ENCODE assay signal across 13 cellular contexts in the genomic region with DNA sequence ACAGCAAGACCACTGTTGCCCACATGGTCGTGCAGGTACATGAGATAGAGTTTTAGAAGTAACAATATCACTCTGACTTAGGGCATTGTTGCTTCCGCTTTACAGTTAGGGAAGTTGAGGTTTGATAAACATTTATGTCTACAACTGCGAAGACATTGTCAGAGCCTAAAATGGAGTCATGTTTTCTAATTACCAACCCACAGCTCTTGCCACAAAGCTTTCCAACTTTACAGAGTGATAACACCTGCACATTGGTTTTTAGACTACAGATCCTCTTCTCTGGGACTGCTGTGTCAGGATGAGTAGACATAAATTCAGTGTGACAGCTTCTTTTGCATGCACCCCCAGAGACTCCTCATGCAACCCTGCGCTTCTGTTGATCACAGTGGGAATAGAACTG.
DNase-seq lines count a peak whose midpoint lies in the region; ATAC-seq, FAIRE-seq and TF ChIP-seq lines count a peak whose summit lies in the region.
"Had no signal": no experiment of that assay in that cellular context is flagged by ENCODE, and none has a peak within 500 bp of the region (broad histone marks: within the 10 kb centered on the region; RNA-seq: fewer than 3 reads in every experiment).

No MANE protein-coding gene starts in this region.

- H3K4me1 ChIP-seq in left ventricle myocardium inferior, result peaks cover 31% of the 10 kb centered on the region
- H3K4me1 ChIP-seq in K562 (replicated peaks in 1 of 2; ENCODE audit: control insufficient read depth in 2 of 2, insufficient read depth in 2 of 2, low read length in 2 of 2), result peaks cover 3 to 10% of the 10 kb centered on the region in 2 experiments; a peak in 3 of 5 replicates
- no peaks in the 10 kb centered on the region for H3K4me1 ChIP-seq in muscle layer of duodenum (ENCODE audit: control insufficient read depth in 1 of 2, insufficient read depth in 2 of 2, low read length in 2 of 2)
- H3K4me1 ChIP-seq in small intestine (ENCODE audit: control insufficient read depth in 2 of 2, insufficient read depth in 1 of 2, low read depth in 1 of 2, low read length in 1 of 2), result no peaks in the 10 kb centered on the region
- H3K4me1 ChIP-seq: testis had no signal

- H3K9me3 ChIP-seq in left ventricle myocardium inferior (replicated peaks) (peaks cover 26% of the 10 kb centered on the region), K562 (replicated peaks; ENCODE audit: control insufficient read depth, insufficient read depth, low read depth, low read length) (peaks cover 3% of the 10 kb centered on the region; the same call in 1 of the 2 replicates), muscle layer of duodenum (ENCODE audit: control insufficient read depth in 1 of 2, low read length in 2 of 2) (peaks cover 8 to 10% of the 10 kb centered on the region in 2 donors), small intestine (ENCODE audit: control insufficient read depth, low read depth) (no peaks in the 10 kb centered on the region)
- H3K9me3 ChIP-seq: testis had no signal

- DNase-seq in left ventricle myocardium inferior (no peak), left cardiac atrium (no peak), K562 (ENCODE audit: extremely low read depth in 1 of 4, low spot score in 3 of 4) (peak in 2 of 4 experiments; percentile 12 to 24), small intestine (no peak), mesenteric fat pad (ENCODE audit: low spot score) (no peak), G401 (ENCODE audit: low spot score) (no peak)
- DNase-seq in stimulated activated CD4-positive, alpha-beta T cell treated with anti-CD3 and anti-CD28 coated beads, Interleukin-15, amount 100 ng/mL, for 24 hours, result no peak
- DNase-seq: activated CD4-positive, alpha-beta T cell treated with anti-CD3 and anti-CD28 coated beads for 48 hours; natural killer cell; NCI-H2107; testis had no signal

- TF ChIP-seq EP300 in K562 (IDR thresholded peaks at IDR 0.05; ENCODE audit: low read length), result no peak

- H2AFZ ChIP-seq in K562 (ENCODE audit: low read depth, low read length), result 0 out of 2 replicates have a peak overlapping the region, but pooled peaks have one; percentile 9

- POLR2A ChIA-PET in K562 (lab: Yijun Ruan, JAX), result interaction anchor here (0.5 to 0.7 kb wide), 2 partner anchors 29 to 72 kb away, joined by 3 read pairs; no protein-coding TSS in a partner anchor

- in situ Hi-C loops in K562 (cut with MboI), result no loop called here
- in situ Hi-C loops in G401 (cut with HindIII; ENCODE audit: low sequenced_read_pairs), result no loop called here

- BruUV-seq in K562 (replicated peaks; lab: Mats Ljungman, UMichigan), result no TSS peak

- CTCF ChIA-PET in K562 (lab: Yijun Ruan, JAX; ENCODE audit: low intra/inter-chr PET ratio), result no interaction called here

- H3K4me2 ChIP-seq in K562 (ENCODE audit: insufficient read depth, low read length), result peak overlapping the region; percentile 51; the same call in 1 of the 2 replicates

- intact Hi-C loops in left ventricle myocardium inferior (cut with micrococcal nuclease) (no loop called here), left cardiac atrium (cut with DNase I) (no loop called here), K562 (cut with micrococcal nuclease) (no loop called here)

- H3K36me3 ChIP-seq in left ventricle myocardium inferior (peaks cover 76% of the 10 kb centered on the region), K562 (ENCODE audit: control insufficient read depth, insufficient read depth, low read length) (no peaks in the 10 kb centered on the region), muscle layer of duodenum (ENCODE audit: control insufficient read depth in 1 of 2, insufficient read depth in 2 of 2, low read length in 2 of 2) (peaks cover 24 to 45% of the 10 kb centered on the region in 2 donors), small intestine (ENCODE audit: control insufficient read depth in 2 of 2, insufficient read depth in 2 of 2, low read length in 2 of 2) (peaks cover 9% of the 10 kb centered on the region in 2 donors)

- TF ChIP-seq POLR2A in K562 (conservative IDR thresholded peaks at IDR 0.05), result no peak

- no peak for ATAC-seq in left cardiac atrium
- ATAC-seq in K562, result peak; percentile 68

- no peak overlapping the region for H3K9ac ChIP-seq in K562 (ENCODE audit: insufficient read depth in 1 of 2, low read depth in 2 of 2, low read length in 2 of 2)

- no peak for TF ChIP-seq CTCF in left ventricle myocardium inferior (IDR thresholded peaks at IDR 0.05; ENCODE audit: borderline replicate concordance)
- no peak for TF ChIP-seq CTCF in K562 (IDR thresholded peaks at IDR 0.05 in 2 of 3, conservative IDR thresholded peaks at IDR 0.05 in 1 of 3; ENCODE audit: insufficient read depth in 2 of 3, low read depth in 1 of 3, low read length in 3 of 3)

- no peaks in the 10 kb centered on the region for H3K9me1 ChIP-seq in K562 (ENCODE audit: control insufficient read depth, insufficient read depth, low read length)

- H3K27me3 ChIP-seq in left ventricle myocardium inferior (ENCODE audit: low read depth) (no peaks in the 10 kb centered on the region), K562 (ENCODE audit: control insufficient read depth in 2 of 2, insufficient read depth in 2 of 2, low read length in 2 of 2) (no peaks in the 10 kb centered on the region), muscle layer of duodenum (ENCODE audit: low read depth, low read length) (no peaks in the 10 kb centered on the region), small intestine (ENCODE audit: control insufficient read depth in 2 of 2, insufficient read depth in 2 of 2, low read length in 2 of 2) (no peaks in the 10 kb centered on the region)
- H3K27me3 ChIP-seq: testis had no signal

- no peak for TF ChIP-seq RAD21 in K562 (CRISPR knock-in tag; conservative IDR thresholded peaks at IDR 0.05 in 1 of 2, IDR thresholded peaks at IDR 0.05 in 1 of 2)

- no peaks in the 10 kb centered on the region for H3K79me2 ChIP-seq in K562 (ENCODE audit: control insufficient read depth, insufficient read depth, low read length)

- peak overlapping the region; percentile 50 for H3K27ac ChIP-seq in left ventricle myocardium inferior (replicated peaks)
- H3K27ac ChIP-seq in K562 (ENCODE audit: extremely low read depth, low read depth, low read length), result peak overlapping the region; percentile 45; the same call in 2 of the 3 replicates
- peak overlapping the region; percentile 5 for H3K27ac ChIP-seq in muscle layer of duodenum (ENCODE audit: low read length)
- peak overlapping the region in 1 of 2 donors; percentile 18 for H3K27ac ChIP-seq in small intestine (ENCODE audit: low read depth in 1 of 2, low read length in 1 of 2)
- H3K27ac ChIP-seq: testis had no signal

- H3K4me3 ChIP-seq in left ventricle myocardium inferior (no peak overlapping the region), K562 (no peak overlapping the region), muscle layer of duodenum (ENCODE audit: low read depth in 1 of 2, low read length in 2 of 2) (no peak overlapping the region), small intestine (ENCODE audit: low read depth in 1 of 2, low read length in 2 of 2) (no peak overlapping the region)
- H3K4me3 ChIP-seq: skin epidermis, testis had no signal

- no peaks in the 10 kb centered on the region for H4K20me1 ChIP-seq in K562 (replicated peaks; ENCODE audit: control insufficient read depth, insufficient read depth, low read length)

- 0% methylated on average over 4 of the region's 4 CpGs for WGBS in K562 (ENCODE audit: insufficient coverage, low coverage, missing lambda C conversion rate)
- 61 to 72% (median 61%) methylated on average over 4 of the region's 4 CpGs for WGBS in small intestine, 3 donors

- FAIRE-seq in K562 (lab: Jason Lieb, UNC) (peak; percentile 15), small intestine (lab: Jason Lieb, UNC) (no peak)

TF ChIP-seq in K562, 482 proteins besides CTCF, POLR2A, EP300 and RAD21 (continues in another document):
- peak; percentile 68 for TF ChIP-seq MAFG (tag; conservative IDR thresholded peaks at IDR 0.05)
- no peak for TF ChIP-seq SMAD4 (CRISPR knock-in tag; conservative IDR thresholded peaks at IDR 0.05)
- TF ChIP-seq ARNT (IDR thresholded peaks at IDR 0.05), result no peak
- no peak for TF ChIP-seq CHD2 (IDR thresholded peaks at IDR 0.05; ENCODE audit: low read depth, low read length)
- TF ChIP-seq, protein P1, sequence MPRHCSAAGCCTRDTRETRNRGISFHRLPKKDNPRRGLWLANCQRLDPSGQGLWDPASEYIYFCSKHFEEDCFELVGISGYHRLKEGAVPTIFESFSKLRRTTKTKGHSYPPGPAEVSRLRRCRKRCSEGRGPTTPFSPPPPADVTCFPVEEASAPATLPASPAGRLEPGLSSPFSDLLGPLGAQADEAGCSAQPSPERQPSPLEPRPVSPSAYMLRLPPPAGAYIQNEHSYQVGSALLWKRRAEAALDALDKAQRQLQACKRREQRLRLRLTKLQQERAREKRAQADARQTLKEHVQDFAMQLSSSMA (CRISPR knock-in tag; IDR thresholded peaks at IDR 0.05), result no peak
- no peak for TF ChIP-seq ZNF3 (CRISPR knock-in tag; IDR thresholded peaks at IDR 0.05)
- TF ChIP-seq GTF2F1 (IDR thresholded peaks at IDR 0.05; ENCODE audit: low read depth, low read length), result no peak
- TF ChIP-seq, protein P2, sequence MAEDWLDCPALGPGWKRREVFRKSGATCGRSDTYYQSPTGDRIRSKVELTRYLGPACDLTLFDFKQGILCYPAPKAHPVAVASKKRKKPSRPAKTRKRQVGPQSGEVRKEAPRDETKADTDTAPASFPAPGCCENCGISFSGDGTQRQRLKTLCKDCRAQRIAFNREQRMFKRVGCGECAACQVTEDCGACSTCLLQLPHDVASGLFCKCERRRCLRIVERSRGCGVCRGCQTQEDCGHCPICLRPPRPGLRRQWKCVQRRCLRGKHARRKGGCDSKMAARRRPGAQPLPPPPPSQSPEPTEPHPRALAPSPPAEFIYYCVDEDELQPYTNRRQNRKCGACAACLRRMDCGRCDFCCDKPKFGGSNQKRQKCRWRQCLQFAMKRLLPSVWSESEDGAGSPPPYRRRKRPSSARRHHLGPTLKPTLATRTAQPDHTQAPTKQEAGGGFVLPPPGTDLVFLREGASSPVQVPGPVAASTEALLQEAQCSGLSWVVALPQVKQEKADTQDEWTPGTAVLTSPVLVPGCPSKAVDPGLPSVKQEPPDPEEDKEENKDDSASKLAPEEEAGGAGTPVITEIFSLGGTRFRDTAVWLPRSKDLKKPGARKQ (CRISPR knock-in tag; IDR thresholded peaks at IDR 0.05), result no peak
- TF ChIP-seq ZFX (CRISPR knock-in tag; IDR thresholded peaks at IDR 0.05), result no peak
- no peak for TF ChIP-seq GTF2A2 (tag; IDR thresholded peaks at IDR 0.05)
